In the genomic region with DNA sequence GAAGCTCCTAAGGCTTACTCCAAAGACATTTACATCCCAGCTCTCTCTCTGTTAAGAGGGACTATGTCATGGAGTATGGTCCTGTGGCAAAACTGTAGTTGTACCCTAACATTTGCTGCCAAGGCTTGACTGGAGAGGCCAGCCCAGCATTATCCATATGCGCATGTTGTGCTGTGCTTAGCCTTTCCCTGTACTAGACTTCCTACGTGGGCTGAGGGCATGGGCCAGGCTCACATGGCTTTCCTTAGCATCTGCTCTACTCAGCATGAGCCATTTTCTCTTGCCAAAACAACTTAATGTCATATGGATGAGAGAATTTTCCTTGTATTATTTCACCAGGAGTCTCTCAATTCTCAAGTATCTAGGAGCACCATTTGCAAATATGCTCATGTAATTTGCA, we compare ENCODE assay signal across 17 cellular contexts.
DNase-seq lines count a peak whose midpoint lies in the region.
"Had no signal": no experiment of that assay in that cellular context is flagged by ENCODE, and none has a peak within 500 bp of the region (broad histone marks: within the 10 kb centered on the region; RNA-seq: fewer than 3 reads in every experiment).

No MANE protein-coding gene starts in this region.

- no peak overlapping the region for H3K9ac ChIP-seq in GM23248

- peak; percentile 7 for DNase-seq in GM23248
- DNase-seq in NCI-H69 (lab: John Stamatoyannopoulos, UW), result peak; percentile 23
- DNase-seq in cerebellum (ENCODE audit: low spot score), result peak; percentile 80
- no peak for DNase-seq in NCI-H2196 (lab: John Stamatoyannopoulos, UW; ENCODE audit: unreplicated experiment)
- DNase-seq in NCI-H526 treated with DMSO at 0.1 percent for 48 hours (lab: John Stamatoyannopoulos, UW), result no peak
- DNase-seq in T-helper 9 cell, result no peak
- DNase-seq in MV-4-11 (lab: John Stamatoyannopoulos, UW), result no peak
- DNase-seq: ACHN; AML-193; Calu3; CD4-positive, alpha-beta T cell; GDM1; GOT3; H7; HFFc6; KG1 had no signal

- no peaks in the 10 kb centered on the region for H3K36me3 ChIP-seq in GM23248 (ENCODE audit: low read depth)

- no peak overlapping the region for H3K4me2 ChIP-seq in GM23248 (ENCODE audit: unreplicated experiment)

- H3F3A ChIP-seq in GM23248 (ENCODE audit: insufficient read depth), result no peaks in the 10 kb centered on the region

- 3 to 23% methylated on average over 2 of the region's 2 CpGs for WGBS in GM23248 (ENCODE audit: low coverage in 1 of 2, low lambda C conversion rate in 2 of 2, missing lambda C conversion rate in 2 of 2), 2 experiments

- H3K9me2 ChIP-seq in GM23248 (ENCODE audit: insufficient read depth), result no peaks in the 10 kb centered on the region

- in situ Hi-C loops in GM23248 (cut with MboI), result no loop called here

- peaks cover 9% of the 10 kb centered on the region; the same call in 1 of the 2 replicates for H3K4me1 ChIP-seq in GM23248 (ENCODE audit: insufficient read depth)

- H3K27me3 ChIP-seq in GM23248 (replicated peaks; ENCODE audit: insufficient read depth), result no peaks in the 10 kb centered on the region

- H4K20me1 ChIP-seq in GM23248 (ENCODE audit: insufficient read depth), result no peaks in the 10 kb centered on the region

- no peak overlapping the region for H3K4me3 ChIP-seq in GM23248

- no peaks in the 10 kb centered on the region for H3K79me2 ChIP-seq in GM23248 (ENCODE audit: insufficient read depth)

- no peak overlapping the region for H3K27ac ChIP-seq in GM23248
- H3K27ac ChIP-seq: C4-2B had no signal

- H3K9me3 ChIP-seq in GM23248 (ENCODE audit: low read depth), result no peaks in the 10 kb centered on the region

- H2AFZ ChIP-seq in GM23248, result no peak overlapping the region

Comparison
In these comparisons a context has a peak if more than half of its experiments do, and no peak if none do; other contexts are left out.
1. DNase-seq: peak in GM23248 (single experiment), NCI-H69 (single experiment) and cerebellum (single experiment); none in NCI-H2196 (single experiment), NCI-H526 treated with DMSO at 0.1 percent for 48 hours (single experiment), T-helper 9 cell (single experiment) and MV-4-11 (single experiment).